ENCODE assay signal across 8 cellular contexts in genomic region chr17:7931709-7932482, GRCh38. TPM values are rescaled to one million over a fixed set of nuclear protein-coding genes. Genes with fewer than 3 reads are reported as not detected.
DNase-seq lines count a peak whose midpoint lies in the region; ATAC-seq and TF ChIP-seq lines count a peak whose summit lies in the region.

CNTROB (plus strand) TSS chr17:7932206; CDS start chr17:7933080, 874 bp downstream.
TRAPPC1 (minus strand) TSS chr17:7931946; CDS start chr17:7931829, 117 bp downstream.

- peak; percentile 96 for DNase-seq in DMS114 treated with DMSO at 0.1 percent for 48 hours (lab: John Stamatoyannopoulos, UW; ENCODE audit: unreplicated experiment)
- peak; percentile 96 for DNase-seq in PC-3
- DNase-seq in activated T-cell treated with anti-CD3 and anti-CD28 coated beads for 48 hours (ENCODE audit: low read depth) = peak; percentile 99
- peak; percentile 99 for DNase-seq in epithelial cell of esophagus (ENCODE audit: low read depth)
- DNase-seq in mucosa of gallbladder (ENCODE audit: low spot score) = peak; percentile 100
- DNase-seq in stimulated activated CD8-positive, alpha-beta memory T cell treated with anti-CD3 and anti-CD28 coated beads, Interleukin-4, amount 100 ng/mL, for 4 hours (ENCODE audit: low read depth in 2 of 2, low spot score in 1 of 2) = peak; percentile 98 to 99

- no peak for TF ChIP-seq RAD21 in Ishikawa (IDR thresholded peaks at IDR 0.05; ENCODE audit: low read depth)

- BruUV-seq in PC-3 (replicated peaks; lab: Mats Ljungman, UMichigan) = no TSS peak

- TF ChIP-seq EP300 in Ishikawa (IDR thresholded peaks at IDR 0.05; ENCODE audit: borderline replicate concordance) = no peak

- peak within 1 kb of the TSS; percentile 44 for H3K27ac ChIP-seq in PC-3 (ENCODE audit: low read length)

- H3K27me3 ChIP-seq in PC-3 (ENCODE audit: low read length) = no peaks in the 10 kb centered on the region

- ATAC-seq in GM21576 (IDR thresholded peaks at IDR 0.05; ENCODE audit: unreplicated experiment) (peak; percentile 90), PC-3 (peak; percentile 95)

- no peaks in the 10 kb centered on the region for H3K9me2 ChIP-seq in PC-3 (replicated peaks; ENCODE audit: low read length)

- peak within 1 kb of the TSS; percentile 99 for H3K4me2 ChIP-seq in PC-3 (ENCODE audit: low read length)

- H3K9ac ChIP-seq in PC-3 (ENCODE audit: low read length) = peak within 1 kb of the TSS; percentile 88

- intact Hi-C loops in PC-3 (cut with micrococcal nuclease) = loop anchor here (1.0 to 5.0 kb wide), 3 partner anchors 45 to 125 kb away; no protein-coding TSS in a partner anchor

- no peaks in the 10 kb centered on the region for H3K36me3 ChIP-seq in PC-3 (ENCODE audit: low read depth, low read length)

- no peaks in the 10 kb centered on the region for H3K9me3 ChIP-seq in PC-3 (ENCODE audit: low read length)

- no peaks in the 10 kb centered on the region for H3F3A ChIP-seq in PC-3 (ENCODE audit: low read length, unreplicated experiment)

- TF ChIP-seq CTCF in PC-3 (conservative IDR thresholded peaks at IDR 0.05; ENCODE audit: low read depth, low read length) (no peak), epithelial cell of esophagus (IDR thresholded peaks at IDR 0.05; ENCODE audit: insufficient read depth, low read depth, low read length, missing control alignments) (no peak)

- CTCF ChIA-PET in PC-3 (lab: Charles Lee) = interaction anchor here (0.6 to 2.2 kb wide), 5 partner anchors 51 to 129 kb away, joined by 3 to 10 read pairs (median 3); no protein-coding TSS in a partner anchor

- H2AFZ ChIP-seq in PC-3 (ENCODE audit: low read length) = peak within 1 kb of the TSS; percentile 100

- H3K79me2 ChIP-seq in PC-3 (ENCODE audit: low read length) = peaks cover 45% of the 10 kb centered on the region

- POLR2A ChIA-PET in PC-3 (lab: Charles Lee; ENCODE audit: unreplicated experiment) = interaction anchor here (0.6 kb wide), 1 partner anchor 106 kb away, joined by 6 read pairs; no protein-coding TSS in a partner anchor

- peak within 1 kb of the TSS; percentile 98 for H3K4me3 ChIP-seq in PC-3 (ENCODE audit: low read length)
- peak within 1 kb of the TSS; percentile 98 for H3K4me3 ChIP-seq in epithelial cell of esophagus (ENCODE audit: low read length)

- peaks cover 21% of the 10 kb centered on the region for H3K4me1 ChIP-seq in PC-3 (ENCODE audit: insufficient read depth, low read length)

- H4K20me1 ChIP-seq in PC-3 (ENCODE audit: low read length) = no peaks in the 10 kb centered on the region

TF ChIP-seq in Ishikawa, 13 proteins besides CTCF, POLR2A, EP300 and RAD21:
- no peak for TF ChIP-seq CEBPB (IDR thresholded peaks at IDR 0.05)
- no peak for TF ChIP-seq TEAD4 (IDR thresholded peaks at IDR 0.05)
- peak; percentile 55 for TF ChIP-seq ZBTB7A (IDR thresholded peaks at IDR 0.05; ENCODE audit: low read depth)
- TF ChIP-seq NFIC (IDR thresholded peaks at IDR 0.05) = no peak
- TF ChIP-seq MAX (IDR thresholded peaks at IDR 0.05) = peak; percentile 19; the same call in 1 of the 2 replicates
- TF ChIP-seq TCF12 (IDR thresholded peaks at IDR 0.05; ENCODE audit: low read depth) = no peak
- peak; percentile 79 for TF ChIP-seq CREB1 (IDR thresholded peaks at IDR 0.05; ENCODE audit: low read depth)
- 0 out of 2 replicates have a peak, but pooled peaks have one; percentile 13 for TF ChIP-seq YY1 (IDR thresholded peaks at IDR 0.05; ENCODE audit: low read depth)
- TF ChIP-seq TAF1 (IDR thresholded peaks at IDR 0.05; ENCODE audit: low read depth) = peak; percentile 61
- TF ChIP-seq EGR1 (IDR thresholded peaks at IDR 0.05) = peak; percentile 39; the same call in 1 of the 2 replicates
- no peak for TF ChIP-seq USF1 (IDR thresholded peaks at IDR 0.05)
- TF ChIP-seq FOXM1 (IDR thresholded peaks at IDR 0.05; ENCODE audit: borderline replicate concordance, low read depth) = no peak
- no peak for TF ChIP-seq REST (IDR thresholded peaks at IDR 0.05; ENCODE audit: low read depth)

RNA-seq across cellular contexts. Expression of gene CNTROB, which starts in this region (rescaled TPM):
- total RNA-seq in PC-3 (2014; rRNA removed) (27.5 and 40.5 TPM in 2 replicates), mucosa of gallbladder (32.1 TPM)

RNA-seq across cellular contexts. Expression of gene TRAPPC1, which starts in this region (rescaled TPM):
- total RNA-seq in PC-3 (2014; rRNA removed) (26.4 and 30.5 TPM in 2 replicates), mucosa of gallbladder (147 TPM)

Comparison
In these comparisons a context has a peak if more than half of its experiments do, and no peak if none do; other contexts are left out.
1. Peak in every context shown above with its lines: DNase-seq, ATAC-seq, H3K4me3 ChIP-seq and H3K27ac ChIP-seq.